ENCODE assay signal across 20 cellular contexts in genomic region chr2:196479350-196479749, GRCh38.
A peak's percentile ranks its signal among the peaks of the same experiment; 100 is the strongest.
DNase-seq lines count a peak whose midpoint lies in the region; ATAC-seq and TF ChIP-seq lines count a peak whose summit lies in the region.
"Had no signal": no experiment of that assay in that cellular context is flagged by ENCODE, and none has a peak within 500 bp of the region (broad histone marks: within the 10 kb centered on the region; RNA-seq: fewer than 3 reads in every experiment).

No MANE protein-coding gene starts in this region.

- H3K9me3 ChIP-seq in osteoblast (ENCODE audit: low read depth, low read length), result no peaks in the 10 kb centered on the region
- H3K9me3 ChIP-seq: upper lobe of left lung had no signal

- H3K36me3 ChIP-seq in osteoblast (ENCODE audit: insufficient read depth, low read length), result no peaks in the 10 kb centered on the region
- H3K36me3 ChIP-seq: upper lobe of left lung had no signal

- H3K27ac ChIP-seq in osteoblast (ENCODE audit: low read depth, low read length), result peak overlapping the region; percentile 81
- H3K27ac ChIP-seq: hepatocyte, upper lobe of left lung had no signal

- in situ Hi-C loops in Caki2 (cut with HindIII; ENCODE audit: low pct_unique_long_range_greater_than_20kb, low sequenced_read_pairs), result no loop called here

- H3K4me3 ChIP-seq in epithelial cell of esophagus (ENCODE audit: low read length), result no peak overlapping the region
- H3K4me3 ChIP-seq in osteoblast (ENCODE audit: insufficient read depth, low read length), result no peak overlapping the region
- H3K4me3 ChIP-seq: hepatocyte, K562, upper lobe of left lung had no signal

- no peak for TF ChIP-seq CTCF in epithelial cell of esophagus (IDR thresholded peaks at IDR 0.05; ENCODE audit: insufficient read depth, low read depth, low read length, missing control alignments)
- TF ChIP-seq CTCF in osteoblast (IDR thresholded peaks at IDR 0.05; ENCODE audit: extremely low read depth, low read depth, low read length), result no peak

- no peak overlapping the region for H2AFZ ChIP-seq in osteoblast (ENCODE audit: low read length)
- H2AFZ ChIP-seq: hepatocyte had no signal

- H3K4me2 ChIP-seq in osteoblast (ENCODE audit: insufficient read depth, low read length), result no peak overlapping the region
- H3K4me2 ChIP-seq: hepatocyte had no signal

- no peaks in the 10 kb centered on the region for H4K20me1 ChIP-seq in osteoblast (ENCODE audit: insufficient read depth, low read length)

- peak; percentile 51 for DNase-seq in Caki2 (ENCODE audit: low read depth)
- DNase-seq in M059J (ENCODE audit: low read depth), result peak; percentile 83
- peak; percentile 60 for DNase-seq in epithelial cell of esophagus (ENCODE audit: low read depth)
- peak; percentile 86 for DNase-seq in osteoblast (ENCODE audit: insufficient read length, low spot score, missing footprints)
- DNase-seq in activated gamma-delta T cell (lab: John Stamatoyannopoulos, UW), result no peak
- DNase-seq in NCI-H146 treated with DMSO at 0.1 percent for 48 hours (lab: John Stamatoyannopoulos, UW; ENCODE audit: unreplicated experiment), result no peak
- DNase-seq in D341Med (ENCODE audit: low spot score), result no peak
- DNase-seq: activated CD4-positive, alpha-beta T cell treated with anti-CD3 and anti-CD28 coated beads for 4 hours; activated T-cell treated with anti-CD3 and anti-CD28 coated beads, Interleukin-2, amount 50 U/mL, for 4 hours; anterior cingulate cortex; CD8-positive, alpha-beta T cell; effector memory CD8-positive, alpha-beta T cell; natural killer cell; NCI-H1694; NCI-H82; T-helper 2 cell; upper lobe of left lung had no signal

- H3K27me3 ChIP-seq in osteoblast (ENCODE audit: insufficient read depth, low read length), result no peaks in the 10 kb centered on the region
- H3K27me3 ChIP-seq: hepatocyte, upper lobe of left lung had no signal

- peaks cover 49% of the 10 kb centered on the region for H3K4me1 ChIP-seq in osteoblast (ENCODE audit: insufficient read depth, low read length)
- H3K4me1 ChIP-seq: upper lobe of left lung had no signal

- peaks cover 9% of the 10 kb centered on the region for H3K79me2 ChIP-seq in osteoblast (ENCODE audit: insufficient read depth, low read length)
- H3K79me2 ChIP-seq: hepatocyte had no signal

- ATAC-seq in HG03025 (IDR thresholded peaks at IDR 0.05; ENCODE audit: low FRiP score, unreplicated experiment), result no peak
- ATAC-seq: activated T-cell treated with anti-CD3 and anti-CD28 coated beads, Interleukin-2, amount 50 U/mL, for 4 hours; CD8-positive, alpha-beta T cell; effector memory CD8-positive, alpha-beta T cell; K562; natural killer cell had no signal

Comparison
In these comparisons a context has a peak if more than half of its experiments do, and no peak if none do; other contexts are left out.
1. DNase-seq: peak in Caki2 (single experiment), M059J (single experiment), epithelial cell of esophagus (single experiment) and osteoblast (single experiment); none in activated gamma-delta T cell (single experiment), NCI-H146 treated with DMSO at 0.1 percent for 48 hours (single experiment) and D341Med (single experiment).